ENCODE assay signal across 22 cellular contexts in the genomic region with DNA sequence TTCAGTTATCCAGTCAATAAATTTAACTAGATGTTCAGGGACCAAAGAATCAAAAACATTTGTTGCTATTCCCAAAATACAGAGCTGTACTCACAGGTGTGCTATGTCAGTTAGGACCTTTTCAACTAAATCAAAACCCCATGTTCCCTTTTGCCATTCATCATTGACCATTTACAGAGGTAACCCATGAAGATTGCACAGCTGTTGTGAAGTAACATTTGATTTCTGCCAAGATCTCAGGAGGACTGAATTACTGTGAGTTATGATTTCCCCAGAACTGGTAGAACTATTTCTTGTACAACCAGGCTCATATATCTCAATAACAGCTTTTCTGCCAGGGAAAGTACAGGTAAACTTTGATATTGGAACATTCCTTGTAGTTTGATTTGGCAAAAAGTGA.
"Had no signal": no experiment of that assay in that cellular context is flagged by ENCODE, and none has a peak within 500 bp of the region (broad histone marks: within the 10 kb centered on the region; RNA-seq: fewer than 3 reads in every experiment).

No MANE protein-coding gene starts in this region.

- H3K27me3 ChIP-seq: dorsolateral prefrontal cortex, heart left ventricle, pancreas, right lobe of liver, testis, tibial artery had no signal

- H3K9me3 ChIP-seq: pancreas, right lobe of liver, testis, tibial artery had no signal

- H3K4me3 ChIP-seq: dorsolateral prefrontal cortex, heart left ventricle, lung, pancreas, right lobe of liver, smooth muscle cell, testis, tibial artery had no signal

- H3K4me1 ChIP-seq: heart left ventricle, pancreas, testis had no signal

- ATAC-seq: left cardiac atrium; natural killer cell; pancreas; right lobe of liver; stimulated activated memory B cell treated with anti-CD40 and anti-IgM and Interleukin-4, amounts not matched to agents 10 μg/mL and 1 μg/mL and 100 μg/mL, for 72 hours; stimulated activated naive CD8-positive, alpha-beta T cell treated with anti-CD3 and anti-CD28 coated beads, Interleukin-15, Interleukin-2, amounts not matched to agents 100 U/mL and 50 U/mL, for 24 hours had no signal

- H3K4me2 ChIP-seq: smooth muscle cell had no signal

- H3K27ac ChIP-seq: dorsolateral prefrontal cortex, heart left ventricle, pancreas, right lobe of liver, testis, tibial artery had no signal

- DNase-seq: central memory CD4-positive, alpha-beta T cell; dorsolateral prefrontal cortex; effector CD4-positive, alpha-beta T cell; foreskin melanocyte; heart left ventricle; hippocampal formation; left cardiac atrium; natural killer cell; occipital lobe; pancreas; retina; right lobe of liver; stimulated activated CD4-positive, alpha-beta T cell treated with anti-CD3 and anti-CD28 coated beads, Interleukin-12 subunit alpha, Interleukin-12 subunit beta, amount 100 ng/mL, for 4 hours; stimulated activated CD4-positive, alpha-beta T cell treated with anti-CD3 and anti-CD28 coated beads, Interleukin-1b, Interleukin-23, amount 100 ng/mL, for 48 hours; stimulated activated CD4-positive, alpha-beta T cell treated with anti-CD3 and anti-CD28 coated beads, Interleukin-4, amount 100 ng/mL, for 1 hour; stimulated activated naive CD8-positive, alpha-beta T cell treated with anti-CD3 and anti-CD28 coated beads, Interleukin-15, Interleukin-2, amounts not matched to agents 100 U/mL and 50 U/mL, for 24 hours; substantia nigra; testis; tibial artery had no signal

- H3K36me3 ChIP-seq: heart left ventricle, pancreas, right lobe of liver, tibial artery had no signal
